In genomic region chr12:75599061-75599460, GRCh38 we compare ENCODE assay signal across 20 cellular contexts.
DNase-seq lines count a peak whose midpoint lies in the region; ATAC-seq, FAIRE-seq and TF ChIP-seq lines count a peak whose summit lies in the region.
"Had no signal": no experiment of that assay in that cellular context is flagged by ENCODE, and none has a peak within 500 bp of the region (broad histone marks: within the 10 kb centered on the region; RNA-seq: fewer than 3 reads in every experiment).

No MANE protein-coding gene starts in this region.

- H3K9ac ChIP-seq in MM.1S (ENCODE audit: low read length) = no peak overlapping the region
- no peak overlapping the region for H3K9ac ChIP-seq in smooth muscle cell (ENCODE audit: low read depth)
- H3K9ac ChIP-seq in kidney (ENCODE audit: low read length in 2 of 2) = no peak overlapping the region
- H3K9ac ChIP-seq: BLaER1 had no signal

- H3K27ac ChIP-seq in MM.1S (ENCODE audit: low read length) (no peak overlapping the region), smooth muscle cell (ENCODE audit: low read depth) (no peak overlapping the region), kidney (ENCODE audit: low read depth in 2 of 2, low read length in 2 of 2) (no peak overlapping the region)
- H3K27ac ChIP-seq: BLaER1, PC-9 had no signal

- peaks cover 14% of the 10 kb centered on the region for H3K36me3 Mint-ChIP-seq in nephron progenitor cell (ENCODE audit: low read depth)
- no peaks in the 10 kb centered on the region for H3K36me3 Mint-ChIP-seq in natural killer cell treated with Interleukin-12 subunit alpha and Interleukin-12 subunit beta and Interleukin-15 and Interleukin-18, amount 100 ng/mL, for 72 hours
- H3K36me3 Mint-ChIP-seq: CD8-positive, alpha-beta T cell had no signal

- WGBS in smooth muscle cell (ENCODE audit: low lambda C conversion rate) = 96% methylated on average over 3 of the region's 3 CpGs

- H3K27me3 Mint-ChIP-seq in nephron progenitor cell (ENCODE audit: low read depth, poor library complexity) = peaks cover 10% of the 10 kb centered on the region
- H3K27me3 Mint-ChIP-seq in natural killer cell treated with Interleukin-12 subunit alpha and Interleukin-12 subunit beta and Interleukin-15 and Interleukin-18, amount 100 ng/mL, for 72 hours = peaks cover 0 to 11% of the 10 kb centered on the region in 2 donors

- H3K4me2 ChIP-seq in MM.1S (ENCODE audit: low read depth, low read length) = peak overlapping the region; percentile 15; the same call in 1 of the 2 replicates
- H3K4me2 ChIP-seq in smooth muscle cell = no peak overlapping the region
- H3K4me2 ChIP-seq: BLaER1, PC-9 had no signal

- no peaks in the 10 kb centered on the region for H3K9me2 ChIP-seq in MM.1S (replicated peaks; ENCODE audit: insufficient read depth, low read length)

- no peak overlapping the region for H2AFZ ChIP-seq in MM.1S (ENCODE audit: low read length)
- no peak overlapping the region for H2AFZ ChIP-seq in smooth muscle cell (ENCODE audit: low read depth)
- H2AFZ ChIP-seq: PC-9 had no signal

- peaks cover 28% of the 10 kb centered on the region for H3K9me3 Mint-ChIP-seq in nephron progenitor cell
- no peaks in the 10 kb centered on the region for H3K9me3 Mint-ChIP-seq in natural killer cell treated with Interleukin-12 subunit alpha and Interleukin-12 subunit beta and Interleukin-15 and Interleukin-18, amount 100 ng/mL, for 72 hours
- H3K9me3 Mint-ChIP-seq: CD8-positive, alpha-beta T cell; HFFc6 had no signal

- no peak for FAIRE-seq in kidney (lab: Jason Lieb, UNC)
- FAIRE-seq: H54 had no signal

- H3K27me3 ChIP-seq in MM.1S (replicated peaks; ENCODE audit: insufficient read depth, low read length) (no peaks in the 10 kb centered on the region), smooth muscle cell (ENCODE audit: low read depth) (no peaks in the 10 kb centered on the region)
- H3K27me3 ChIP-seq: BLaER1 had no signal

- H4K20me1 ChIP-seq in MM.1S (ENCODE audit: insufficient read depth, low read length) = no peaks in the 10 kb centered on the region
- H4K20me1 ChIP-seq in smooth muscle cell (ENCODE audit: low read depth) = no peaks in the 10 kb centered on the region
- H4K20me1 ChIP-seq: BLaER1 had no signal

- H3F3A ChIP-seq in MM.1S (ENCODE audit: insufficient read depth, low read length) (no peaks in the 10 kb centered on the region), smooth muscle cell (ENCODE audit: low read depth) (no peaks in the 10 kb centered on the region)

- H3K4me3 Mint-ChIP-seq in nephron progenitor cell = no peak overlapping the region
- H3K4me3 Mint-ChIP-seq in natural killer cell treated with Interleukin-12 subunit alpha and Interleukin-12 subunit beta and Interleukin-15 and Interleukin-18, amount 100 ng/mL, for 72 hours = no peak overlapping the region
- H3K4me3 Mint-ChIP-seq: CD8-positive, alpha-beta T cell; HFFc6 had no signal

- intact Hi-C loops in kidney (cut with DNase I) = no loop called here

- H3K4me1 ChIP-seq in MM.1S (ENCODE audit: low read length) (peaks cover 11% of the 10 kb centered on the region), smooth muscle cell (ENCODE audit: low read depth) (no peaks in the 10 kb centered on the region), kidney (ENCODE audit: control insufficient read depth in 1 of 2, insufficient read depth in 1 of 2, low read depth in 1 of 2, low read length in 2 of 2) (no peaks in the 10 kb centered on the region)
- H3K4me1 ChIP-seq: BLaER1 had no signal

- no peak for DNase-seq in MM.1S
- DNase-seq in NCI-H524 treated with DMSO at 0.1 percent for 48 hours (lab: John Stamatoyannopoulos, UW) = peak; percentile 45
- peak; percentile 41 for DNase-seq in fibroblast of mammary gland (ENCODE audit: low read depth)
- no peak for DNase-seq in nephron progenitor cell
- DNase-seq in smooth muscle cell (lab: John Stamatoyannopoulos, UW; ENCODE audit: unreplicated experiment) = no peak
- no peak for DNase-seq in kidney
- DNase-seq in natural killer cell treated with Interleukin-12 subunit alpha and Interleukin-12 subunit beta and Interleukin-15 and Interleukin-18, amount 100 ng/mL, for 72 hours (ENCODE audit: low spot score) = no peak
- DNase-seq: Calu3; CD8-positive, alpha-beta T cell; DMS79; HFFc6; KG1; NCI-H1048; NCI-H1436 treated with DMSO at 0.1 percent for 48 hours; NCI-H2029 treated with DMSO at 0.1 percent for 48 hours; NCI-H510A; PC-9 had no signal

- H3K79me2 ChIP-seq in MM.1S (ENCODE audit: low read length) = no peaks in the 10 kb centered on the region
- H3K79me2 ChIP-seq in smooth muscle cell (ENCODE audit: low read depth) = no peaks in the 10 kb centered on the region

- H3K9me3 ChIP-seq in MM.1S (replicated peaks; ENCODE audit: insufficient read depth, low read length) (no peaks in the 10 kb centered on the region), smooth muscle cell (replicated peaks; ENCODE audit: low read depth) (no peaks in the 10 kb centered on the region), kidney (ENCODE audit: control insufficient read depth in 1 of 2, low read length in 2 of 2) (no peaks in the 10 kb centered on the region)

- no peak overlapping the region for H3K4me3 ChIP-seq in MM.1S (ENCODE audit: low read length)
- H3K4me3 ChIP-seq in fibroblast of mammary gland (ENCODE audit: control insufficient read depth, low read depth, low read length) = no peak overlapping the region
- H3K4me3 ChIP-seq in smooth muscle cell = no peak overlapping the region
- no peak overlapping the region for H3K4me3 ChIP-seq in kidney (ENCODE audit: low read length in 2 of 2)
- H3K4me3 ChIP-seq: BLaER1, PC-9 had no signal

- H3K36me3 ChIP-seq in MM.1S (replicated peaks; ENCODE audit: insufficient read depth, low read length) (no peaks in the 10 kb centered on the region), smooth muscle cell (ENCODE audit: low read depth) (no peaks in the 10 kb centered on the region), kidney (ENCODE audit: control insufficient read depth in 1 of 2, insufficient read depth in 2 of 2, low read length in 2 of 2) (no peaks in the 10 kb centered on the region)
- H3K36me3 ChIP-seq: BLaER1 had no signal

- no peak for ATAC-seq in GM18861 (IDR thresholded peaks at IDR 0.05; ENCODE audit: unreplicated experiment)
- no peak for ATAC-seq in natural killer cell treated with Interleukin-12 subunit alpha and Interleukin-12 subunit beta and Interleukin-15 and Interleukin-18, amount 100 ng/mL, for 72 hours
- ATAC-seq: CD8-positive, alpha-beta T cell had no signal

- H3K27ac Mint-ChIP-seq in nephron progenitor cell = peak overlapping the region; percentile 23
- H3K27ac Mint-ChIP-seq in natural killer cell treated with Interleukin-12 subunit alpha and Interleukin-12 subunit beta and Interleukin-15 and Interleukin-18, amount 100 ng/mL, for 72 hours = no peak overlapping the region
- H3K27ac Mint-ChIP-seq: CD8-positive, alpha-beta T cell; HFFc6 had no signal

- TF ChIP-seq CTCF in MM.1S (IDR thresholded peaks at IDR 0.05; ENCODE audit: low read length) (no peak), fibroblast of mammary gland (conservative IDR thresholded peaks at IDR 0.05; ENCODE audit: control insufficient read depth, insufficient read depth, low read depth, low read length) (no peak), nephron progenitor cell (IDR thresholded peaks at IDR 0.05) (no peak), smooth muscle cell (IDR thresholded peaks at IDR 0.05; ENCODE audit: borderline replicate concordance, insufficient read depth, poor library complexity, severe bottlenecking) (no peak), kidney (IDR thresholded peaks at IDR 0.05; ENCODE audit: borderline replicate concordance, extremely low read depth, insufficient read depth) (no peak)

- H3K4me1 Mint-ChIP-seq in nephron progenitor cell = peaks cover 21% of the 10 kb centered on the region
- H3K4me1 Mint-ChIP-seq in natural killer cell treated with Interleukin-12 subunit alpha and Interleukin-12 subunit beta and Interleukin-15 and Interleukin-18, amount 100 ng/mL, for 72 hours (ENCODE audit: low read depth in 2 of 2) = no peaks in the 10 kb centered on the region

Comparison
In these comparisons a context has a peak if more than half of its experiments do, and no peak if none do; other contexts are left out.
1. DNase-seq: peak in NCI-H524 treated with DMSO at 0.1 percent for 48 hours (single experiment) and fibroblast of mammary gland (single experiment); none in MM.1S (single experiment), nephron progenitor cell (single experiment), smooth muscle cell (single experiment), kidney (single experiment) and natural killer cell treated with Interleukin-12 subunit alpha and Interleukin-12 subunit beta and Interleukin-15 and Interleukin-18, amount 100 ng/mL, for 72 hours (single experiment).